ENCODE assay signal across 1 cellular context in genomic region chr1:2273401-2274090, GRCh38.
TF ChIP-seq lines count a peak whose summit lies in the region.

No MANE protein-coding gene starts in this region.

TF ChIP-seq in IMR-90, 13 proteins besides CTCF, POLR2A, EP300 and RAD21:
- TF ChIP-seq MAFK (IDR thresholded peaks at IDR 0.05; ENCODE audit: low read depth, low read length) (no peak), CEBPB (IDR thresholded peaks at IDR 0.05; ENCODE audit: low read depth, low read length) (no peak), SMC3 (IDR thresholded peaks at IDR 0.05; ENCODE audit: low read depth, low read length) (no peak), USF2 (IDR thresholded peaks at IDR 0.05; ENCODE audit: low read depth, low read length) (no peak), MAZ (IDR thresholded peaks at IDR 0.05; ENCODE audit: borderline replicate concordance, low read depth, low read length) (no peak), FOS (IDR thresholded peaks at IDR 0.05; ENCODE audit: low read depth, low read length) (no peak), NFE2L2 (IDR thresholded peaks at IDR 0.05; ENCODE audit: low read depth, low read length) (no peak), RFX5 (IDR thresholded peaks at IDR 0.05; ENCODE audit: low read depth, low read length) (no peak), BHLHE40 (IDR thresholded peaks at IDR 0.05; ENCODE audit: low read depth, low read length) (no peak), ELK1 (IDR thresholded peaks at IDR 0.05; ENCODE audit: borderline replicate concordance, low read depth, low read length) (no peak), RCOR1 (IDR thresholded peaks at IDR 0.05; ENCODE audit: insufficient replicate concordance, low read length) (no peak), CHD1 (IDR thresholded peaks at IDR 0.05; ENCODE audit: low read depth, low read length) (no peak), MXI1 (IDR thresholded peaks at IDR 0.05; ENCODE audit: borderline replicate concordance, low read depth, low read length) (no peak)
